ENCODE assay signal across 8 cellular contexts in the genomic region with DNA sequence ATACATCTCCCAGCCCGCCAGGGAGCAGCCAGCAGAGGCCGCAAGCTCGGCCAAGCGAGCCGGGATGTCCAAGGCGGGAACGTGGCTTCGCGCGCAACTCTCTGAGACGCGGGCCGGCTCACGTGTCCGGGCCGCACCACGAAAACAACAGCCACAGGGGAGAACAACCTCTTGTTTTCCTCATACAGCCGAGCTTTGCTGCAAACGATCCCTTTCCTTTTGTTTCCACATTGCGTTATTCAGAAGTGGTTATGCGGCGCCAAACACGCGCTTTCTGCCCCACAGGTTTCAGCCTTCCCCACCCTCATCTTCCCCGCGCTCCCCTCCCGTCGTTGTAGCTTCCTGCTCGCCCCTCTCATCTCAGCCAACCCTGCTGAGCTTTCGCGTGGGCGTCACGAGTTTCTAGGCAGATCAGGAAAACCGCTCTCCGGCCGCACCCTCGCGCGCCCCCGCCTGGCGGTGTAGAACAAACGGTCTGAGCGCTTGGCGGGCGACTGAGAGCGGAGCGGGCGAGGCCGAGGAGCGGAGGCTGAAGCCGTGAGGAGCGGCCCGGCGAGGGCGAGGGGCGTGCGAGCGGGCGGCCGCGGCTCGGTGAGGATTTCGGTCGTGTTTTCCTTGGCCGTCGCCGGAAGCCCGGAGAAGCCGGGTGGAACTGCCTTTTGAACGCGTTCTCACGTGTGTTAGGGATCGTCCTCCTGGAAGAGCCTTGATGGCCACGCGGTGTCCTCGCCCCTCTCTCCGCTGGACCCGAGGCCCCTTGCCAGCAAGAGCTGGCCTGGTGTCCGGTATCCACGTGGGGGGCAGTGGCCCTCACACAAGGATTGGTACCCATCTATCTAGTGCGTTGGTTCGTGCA. TPM values are rescaled to one million over a fixed set of nuclear protein-coding genes. Genes with fewer than 3 reads are reported as not detected.
A peak's percentile ranks its signal among the peaks of the same experiment; 100 is the strongest.
DNase-seq lines count a peak whose midpoint lies in the region; ATAC-seq and TF ChIP-seq lines count a peak whose summit lies in the region.

No MANE protein-coding gene starts in this region.

- H3K4me1 ChIP-seq in subcutaneous abdominal adipose tissue (ENCODE audit: control insufficient read depth in 5 of 5, insufficient read depth in 5 of 5, low read length in 5 of 5), result peaks cover 0 to 14% (median 11%) of the 10 kb centered on the region in 5 donors

- DNase-seq in RWPE1 (ENCODE audit: low spot score), result peak; percentile 92
- DNase-seq in activated naive CD4-positive, alpha-beta T cell treated with Interleukin-2 at 50 U/mL for 16 hours, result peak; percentile 97
- DNase-seq in germinal center (ENCODE audit: low spot score), result peak; percentile 97
- DNase-seq in occipital lobe (lab: John Stamatoyannopoulos, UW), result peak; percentile 81
- DNase-seq in LoVo (ENCODE audit: low spot score), result no peak

- peak overlapping the region; percentile 41 to 72 (median 64) for H3K4me3 ChIP-seq in subcutaneous abdominal adipose tissue (ENCODE audit: low read depth in 1 of 5, low read length in 5 of 5)

- CTCF ChIA-PET in RWPE1 (lab: Yijun Ruan, JAX), result interaction anchor here (0.6 to 1.4 kb wide), 23 partner anchors 9 to 1306 kb away, joined by 3 to 12 read pairs (median 3); partner anchors contain the start of genes FTSJ3 and GH2

- H3K27me3 ChIP-seq in subcutaneous abdominal adipose tissue (ENCODE audit: control insufficient read depth in 5 of 5, insufficient read depth in 4 of 5, low read length in 5 of 5), result no peaks in the 10 kb centered on the region

- TF ChIP-seq CTCF in RWPE1 (conservative IDR thresholded peaks at IDR 0.05; ENCODE audit: low read depth), result peak; percentile 88

- H3K36me3 ChIP-seq in subcutaneous abdominal adipose tissue (ENCODE audit: control insufficient read depth in 5 of 5, insufficient read depth in 5 of 5, low read length in 5 of 5), result no peaks in the 10 kb centered on the region

- peak; percentile 68 for ATAC-seq in GM18517 (IDR thresholded peaks at IDR 0.05; ENCODE audit: unreplicated experiment)
- ATAC-seq in HG03045 (IDR thresholded peaks at IDR 0.05; ENCODE audit: unreplicated experiment), result peak; percentile 60

- peak overlapping the region in 4 of 5 donors; percentile 56 to 74 (median 68) for H3K9ac ChIP-seq in subcutaneous abdominal adipose tissue (ENCODE audit: low read length in 5 of 5)

- POLR2A ChIA-PET in RWPE1 (lab: Yijun Ruan, JAX; ENCODE audit: low non-redundant PET), result no interaction called here

- H3K27ac ChIP-seq in RWPE1, result peak overlapping the region; percentile 51
- H3K27ac ChIP-seq in subcutaneous abdominal adipose tissue (ENCODE audit: low read depth, low read length), result peak overlapping the region; percentile 44

- H3K9me3 ChIP-seq in subcutaneous abdominal adipose tissue (ENCODE audit: control insufficient read depth in 5 of 5, low read length in 5 of 5), result no peaks in the 10 kb centered on the region

RNA-seq across cellular contexts. Expression of gene SMARCD2, which starts 6.6 kb away (rescaled TPM):
- 13.1 TPM for total RNA-seq in occipital lobe

RNA-seq across cellular contexts. Expression of gene FTSJ3, which starts 21.6 kb away (rescaled TPM):
- 40.4 TPM for total RNA-seq in occipital lobe

RNA-seq across cellular contexts. Expression of gene PSMC5, which starts 21.8 kb away (rescaled TPM):
- 38.8 TPM for total RNA-seq in occipital lobe

RNA-seq across cellular contexts. Expression of gene CSH2, which starts 24.4 kb away (rescaled TPM):
- not detected for total RNA-seq in occipital lobe

RNA-seq across cellular contexts. Expression of gene GH2, which starts 32.7 kb away (rescaled TPM):
- not detected for total RNA-seq in occipital lobe
